13 cellular contexts compared by ENCODE assay signal in genomic region chr7:64559206-64559605, GRCh38. TPM values are rescaled to one million over a fixed set of nuclear protein-coding genes. Genes with fewer than 3 reads are reported as not detected.
A peak's percentile ranks its signal among the peaks of the same experiment; 100 is the strongest.
DNase-seq lines count a peak whose midpoint lies in the region; ATAC-seq and TF ChIP-seq lines count a peak whose summit lies in the region.
"Had no signal": no experiment of that assay in that cellular context is flagged by ENCODE, and none has a peak within 500 bp of the region (broad histone marks: within the 10 kb centered on the region; RNA-seq: fewer than 3 reads in every experiment).

No MANE protein-coding gene starts in this region.

- H3K27me3 Mint-ChIP-seq in CD4-positive, alpha-beta T cell = no peaks in the 10 kb centered on the region
- no peaks in the 10 kb centered on the region for H3K27me3 Mint-ChIP-seq in activated T-helper 17 cell treated with anti-CD3 and anti-CD28 coated beads, Interleukin-2, amount 50 U/mL, for 72 hours
- H3K27me3 Mint-ChIP-seq: stimulated activated naive CD8-positive, alpha-beta T cell treated with anti-CD3 and anti-CD28 coated beads, Interleukin-15, Interleukin-2, amounts not matched to agents 100 ng/mL and 50 ng/mL, for 24 hours had no signal

- CTCF ChIA-PET in CD4-positive, alpha-beta T cell (lab: Charles Lee) = no interaction called here

- no peak overlapping the region for H3K27ac Mint-ChIP-seq in CD4-positive, alpha-beta T cell
- H3K27ac Mint-ChIP-seq in activated T-helper 17 cell treated with anti-CD3 and anti-CD28 coated beads, Interleukin-2, amount 50 U/mL, for 72 hours = no peak overlapping the region
- H3K27ac Mint-ChIP-seq: stimulated activated naive CD8-positive, alpha-beta T cell treated with anti-CD3 and anti-CD28 coated beads, Interleukin-15, Interleukin-2, amounts not matched to agents 100 ng/mL and 50 ng/mL, for 24 hours had no signal

- DNase-seq in CD4-positive, alpha-beta T cell = no peak
- DNase-seq in RKO (ENCODE audit: low spot score) (peak; percentile 22), fibroblast of peridontal ligament (ENCODE audit: extremely low read depth) (peak; percentile 51), pons (ENCODE audit: low spot score) (peak; percentile 67), MV-4-11 (lab: John Stamatoyannopoulos, UW) (no peak)
- DNase-seq: activated CD4-positive, alpha-beta T cell treated with anti-CD3 and anti-CD28 coated beads, Interleukin-2, amount 50 U/mL, for 48 hours; cerebellar nuclear complex; islet precursor cell; SHP77 had no signal

- POLR2A ChIA-PET in CD4-positive, alpha-beta T cell (lab: Charles Lee) = interaction anchor here (0.6 kb wide), 1 partner anchor 129 kb away, joined by 3 read pairs; no protein-coding TSS in a partner anchor

- TF ChIP-seq CTCF in CD4-positive, alpha-beta T cell (IDR thresholded peaks at IDR 0.05) = no peak

- no peaks in the 10 kb centered on the region for H3K9me3 ChIP-seq in CD4-positive, alpha-beta T cell (ENCODE audit: control insufficient read depth, low read length)

- no peak for ATAC-seq in CD4-positive, alpha-beta T cell (ENCODE audit: poor library complexity)
- no peak for ATAC-seq in activated T-helper 17 cell treated with anti-CD3 and anti-CD28 coated beads, Interleukin-2, amount 50 U/mL, for 72 hours (replicated peaks)
- ATAC-seq in HG03280 (IDR thresholded peaks at IDR 0.05; ENCODE audit: unreplicated experiment) (no peak), GM21786 (IDR thresholded peaks at IDR 0.05; ENCODE audit: unreplicated experiment) (no peak)

- peaks cover 51% of the 10 kb centered on the region for H3K4me1 Mint-ChIP-seq in CD4-positive, alpha-beta T cell (ENCODE audit: low read depth)
- peaks cover 17% of the 10 kb centered on the region for H3K4me1 Mint-ChIP-seq in activated T-helper 17 cell treated with anti-CD3 and anti-CD28 coated beads, Interleukin-2, amount 50 U/mL, for 72 hours

- H3K4me3 Mint-ChIP-seq in CD4-positive, alpha-beta T cell = peak overlapping the region; percentile 23
- no peak overlapping the region for H3K4me3 Mint-ChIP-seq in activated T-helper 17 cell treated with anti-CD3 and anti-CD28 coated beads, Interleukin-2, amount 50 U/mL, for 72 hours
- H3K4me3 Mint-ChIP-seq: stimulated activated naive CD8-positive, alpha-beta T cell treated with anti-CD3 and anti-CD28 coated beads, Interleukin-15, Interleukin-2, amounts not matched to agents 100 ng/mL and 50 ng/mL, for 24 hours had no signal

- peaks cover 5% of the 10 kb centered on the region for H3K9me3 Mint-ChIP-seq in CD4-positive, alpha-beta T cell
- H3K9me3 Mint-ChIP-seq in activated T-helper 17 cell treated with anti-CD3 and anti-CD28 coated beads, Interleukin-2, amount 50 U/mL, for 72 hours = no peaks in the 10 kb centered on the region

- H3K36me3 Mint-ChIP-seq in CD4-positive, alpha-beta T cell (ENCODE audit: low read depth) = peaks cover 71% of the 10 kb centered on the region
- peaks cover 60% of the 10 kb centered on the region for H3K36me3 Mint-ChIP-seq in activated T-helper 17 cell treated with anti-CD3 and anti-CD28 coated beads, Interleukin-2, amount 50 U/mL, for 72 hours (ENCODE audit: low read depth)

- H3K27me3 ChIP-seq in CD4-positive, alpha-beta T cell (ENCODE audit: control insufficient read depth, insufficient read depth, low read length) = no peaks in the 10 kb centered on the region

- no peak overlapping the region for H3K27ac ChIP-seq in CD4-positive, alpha-beta T cell (ENCODE audit: low read depth, low read length)

- intact Hi-C loops in CD4-positive, alpha-beta T cell (cut with DNase I, micrococcal nuclease) = no loop called here

RNA-seq across cellular contexts. Expression of gene ZNF680, which starts 3.7 kb away (rescaled TPM):
- total RNA-seq in CD4-positive, alpha-beta T cell = 1 to 10 TPM; 8.3 to 8.9 TPM
- 10 to 100 TPM; 12.1 to 21.5 TPM for total RNA-seq in activated T-helper 17 cell treated with anti-CD3 and anti-CD28 coated beads, Interleukin-2, amount 50 U/mL, for 72 hours

Comparison
In these comparisons a context has a peak if more than half of its experiments do, and no peak if none do; other contexts are left out.
1. DNase-seq: peak in RKO (single experiment), fibroblast of peridontal ligament (single experiment) and pons (single experiment); none in CD4-positive, alpha-beta T cell (0 of 10) and MV-4-11 (single experiment).